Comparison of ENCODE assay signal across 8 cellular contexts in genomic region chr12:27779837-27780611, GRCh38. TPM values are rescaled to one million over a fixed set of nuclear protein-coding genes. Genes with fewer than 3 reads are reported as not detected.
DNase-seq lines count a peak whose midpoint lies in the region; ATAC-seq and TF ChIP-seq lines count a peak whose summit lies in the region.

A gene with protein sequence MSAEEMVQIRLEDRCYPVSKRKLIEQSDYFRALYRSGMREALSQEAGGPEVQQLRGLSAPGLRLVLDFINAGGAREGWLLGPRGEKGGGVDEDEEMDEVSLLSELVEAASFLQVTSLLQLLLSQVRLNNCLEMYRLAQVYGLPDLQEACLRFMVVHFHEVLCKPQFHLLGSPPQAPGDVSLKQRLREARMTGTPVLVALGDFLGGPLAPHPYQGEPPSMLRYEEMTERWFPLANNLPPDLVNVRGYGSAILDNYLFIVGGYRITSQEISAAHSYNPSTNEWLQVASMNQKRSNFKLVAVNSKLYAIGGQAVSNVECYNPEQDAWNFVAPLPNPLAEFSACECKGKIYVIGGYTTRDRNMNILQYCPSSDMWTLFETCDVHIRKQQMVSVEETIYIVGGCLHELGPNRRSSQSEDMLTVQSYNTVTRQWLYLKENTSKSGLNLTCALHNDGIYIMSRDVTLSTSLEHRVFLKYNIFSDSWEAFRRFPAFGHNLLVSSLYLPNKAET (plus strand): TSS chr12:27780233. CDS start chr12:27780331, 98 bp downstream.
Gene MANSC4, minus strand, starts transcription at chr12:27780236. Its CDS starts 8,960 bp downstream, at chr12:27771276.

- no peak for TF ChIP-seq CTCF in BE2C (IDR thresholded peaks at IDR 0.05; ENCODE audit: low read depth, low read length)
- no peak for TF ChIP-seq CTCF in activated CD8-positive, alpha-beta T cell treated with anti-CD3 and anti-CD28 coated beads for 36 hours (IDR thresholded peaks at IDR 0.05)

- H3K27ac Mint-ChIP-seq in activated CD8-positive, alpha-beta T cell treated with anti-CD3 and anti-CD28 coated beads for 36 hours: peak within 1 kb of the TSS; percentile 84
- H3K27ac Mint-ChIP-seq in memory B cell: peak within 1 kb of the TSS; percentile 12

- peaks cover 5% of the 10 kb centered on the region for H3K4me1 ChIP-seq in BE2C

- peaks cover 3% of the 10 kb centered on the region for H3K36me3 ChIP-seq in BE2C

- no peaks in the 10 kb centered on the region for H3K9me3 ChIP-seq in BE2C

- DNase-seq in BE2C (peak; percentile 85), NCI-H69 (lab: John Stamatoyannopoulos, UW) (peak; percentile 78), memory B cell (ENCODE audit: low spot score in 2 of 2) (peak; percentile 58 to 70)
- peak; percentile 67 for DNase-seq in activated CD8-positive, alpha-beta T cell treated with anti-CD3 and anti-CD28 coated beads for 36 hours
- peak; percentile 18 for DNase-seq in effector CD8-positive, alpha-beta T cell (lab: John Stamatoyannopoulos, UW)
- peak; percentile 40 for DNase-seq in stimulated activated CD8-positive, alpha-beta memory T cell treated with anti-CD3 and anti-CD28 coated beads, Interleukin-12 subunit alpha, Interleukin-12 subunit beta, amount 100 ng/mL, for 1 hour (ENCODE audit: low read depth)

- H3K27me3 Mint-ChIP-seq in activated CD8-positive, alpha-beta T cell treated with anti-CD3 and anti-CD28 coated beads for 36 hours: no peaks in the 10 kb centered on the region
- H3K27me3 Mint-ChIP-seq in memory B cell: no peaks in the 10 kb centered on the region

- peak within 1 kb of the TSS; percentile 88 for H3K4me3 ChIP-seq in BE2C (ENCODE audit: low read depth, low read length)

- CTCF ChIA-PET in activated CD8-positive, alpha-beta T cell treated with anti-CD3 and anti-CD28 coated beads for 36 hours (lab: Charles Lee): interaction anchor here (0.5 to 2.3 kb wide), 9 partner anchors 8 to 558 kb away, joined by 3 to 11 read pairs (median 4); no protein-coding TSS in a partner anchor

- peaks cover 27% of the 10 kb centered on the region for H3K36me3 Mint-ChIP-seq in activated CD8-positive, alpha-beta T cell treated with anti-CD3 and anti-CD28 coated beads for 36 hours (ENCODE audit: low read depth)
- H3K36me3 Mint-ChIP-seq in memory B cell: peaks cover 6% of the 10 kb centered on the region

- intact Hi-C loops in activated CD8-positive, alpha-beta T cell treated with anti-CD3 and anti-CD28 coated beads for 36 hours (cut with micrococcal nuclease): no loop called here

- H3K27me3 ChIP-seq in BE2C: no peaks in the 10 kb centered on the region

- POLR2A ChIA-PET in activated CD8-positive, alpha-beta T cell treated with anti-CD3 and anti-CD28 coated beads for 36 hours (lab: Charles Lee): interaction anchor here (0.6 to 2.9 kb wide), 13 partner anchors 9 to 84 kb away, joined by 3 to 19 read pairs (median 3); no protein-coding TSS in a partner anchor

- no peaks in the 10 kb centered on the region for H3K9me3 Mint-ChIP-seq in activated CD8-positive, alpha-beta T cell treated with anti-CD3 and anti-CD28 coated beads for 36 hours
- H3K9me3 Mint-ChIP-seq in memory B cell: no peaks in the 10 kb centered on the region

- peak within 1 kb of the TSS; percentile 83 for H3K4me3 Mint-ChIP-seq in activated CD8-positive, alpha-beta T cell treated with anti-CD3 and anti-CD28 coated beads for 36 hours
- peak within 1 kb of the TSS; percentile 87 for H3K4me3 Mint-ChIP-seq in memory B cell

- H3K4me1 Mint-ChIP-seq in activated CD8-positive, alpha-beta T cell treated with anti-CD3 and anti-CD28 coated beads for 36 hours (ENCODE audit: low read depth): peaks cover 33% of the 10 kb centered on the region
- H3K4me1 Mint-ChIP-seq in memory B cell: peaks cover 16% of the 10 kb centered on the region

- ATAC-seq in GM19043 (IDR thresholded peaks at IDR 0.05; ENCODE audit: low read depth, unreplicated experiment) (peak; percentile 64), HG03280 (IDR thresholded peaks at IDR 0.05; ENCODE audit: unreplicated experiment) (peak; percentile 78), memory B cell (ENCODE audit: low read depth) (peak; percentile 86)
- peak; percentile 78 for ATAC-seq in activated CD8-positive, alpha-beta T cell treated with anti-CD3 and anti-CD28 coated beads for 36 hours

RNA-seq across cellular contexts. Expression of the first gene that starts in this region (rescaled TPM):
- polyA plus RNA-seq in BE2C (2012; ENCODE audit: insufficient read depth, insufficient read length, low read depth): 29.9 TPM
- 10 to 100 TPM; 10.2 to 11.3 TPM for total RNA-seq in activated CD8-positive, alpha-beta T cell treated with anti-CD3 and anti-CD28 coated beads for 36 hours

RNA-seq across cellular contexts. Expression of gene MANSC4, which starts in this region (rescaled TPM):
- polyA plus RNA-seq in BE2C (2012; ENCODE audit: insufficient read depth, insufficient read length, low read depth): not detected
- not detected for total RNA-seq in activated CD8-positive, alpha-beta T cell treated with anti-CD3 and anti-CD28 coated beads for 36 hours

Comparison
In these comparisons a context has a peak if more than half of its experiments do, and no peak if none do; other contexts are left out.
1. Peak in every context shown above with its lines: DNase-seq, ATAC-seq and H3K4me3 ChIP-seq.
2. DNase-seq: peak in every context shown above with its lines; median percentile 85 in BE2C; 78 in NCI-H69; 67 in activated CD8-positive, alpha-beta T cell treated with anti-CD3 and anti-CD28 coated beads for 36 hours; 64 in memory B cell; 40 in stimulated activated CD8-positive, alpha-beta memory T cell treated with anti-CD3 and anti-CD28 coated beads, Interleukin-12 subunit alpha, Interleukin-12 subunit beta, amount 100 ng/mL, for 1 hour; 18 in effector CD8-positive, alpha-beta T cell.